ENCODE assay signal across 1 cellular context in genomic region chr17:19389386-19389785, GRCh38.
A peak's percentile ranks its signal among the peaks of the same experiment; 100 is the strongest.
TF ChIP-seq lines count a peak whose summit lies in the region.

No MANE protein-coding gene starts in this region.

TF ChIP-seq in A549, 52 proteins besides CTCF, POLR2A, EP300 and RAD21:
- TF ChIP-seq HDAC2 (IDR thresholded peaks at IDR 0.05) (no peak), POLR2AphosphoS2 (conservative IDR thresholded peaks at IDR 0.05; ENCODE audit: low read length) (no peak), FOSB (CRISPR knock-in tag; IDR thresholded peaks at IDR 0.05) (no peak), PHF8 (IDR thresholded peaks at IDR 0.05; ENCODE audit: borderline replicate concordance, low read depth) (peak; percentile 24; the same call in 1 of the 2 replicates), USF2 (IDR thresholded peaks at IDR 0.05) (no peak)
- TF ChIP-seq, protein P1, sequence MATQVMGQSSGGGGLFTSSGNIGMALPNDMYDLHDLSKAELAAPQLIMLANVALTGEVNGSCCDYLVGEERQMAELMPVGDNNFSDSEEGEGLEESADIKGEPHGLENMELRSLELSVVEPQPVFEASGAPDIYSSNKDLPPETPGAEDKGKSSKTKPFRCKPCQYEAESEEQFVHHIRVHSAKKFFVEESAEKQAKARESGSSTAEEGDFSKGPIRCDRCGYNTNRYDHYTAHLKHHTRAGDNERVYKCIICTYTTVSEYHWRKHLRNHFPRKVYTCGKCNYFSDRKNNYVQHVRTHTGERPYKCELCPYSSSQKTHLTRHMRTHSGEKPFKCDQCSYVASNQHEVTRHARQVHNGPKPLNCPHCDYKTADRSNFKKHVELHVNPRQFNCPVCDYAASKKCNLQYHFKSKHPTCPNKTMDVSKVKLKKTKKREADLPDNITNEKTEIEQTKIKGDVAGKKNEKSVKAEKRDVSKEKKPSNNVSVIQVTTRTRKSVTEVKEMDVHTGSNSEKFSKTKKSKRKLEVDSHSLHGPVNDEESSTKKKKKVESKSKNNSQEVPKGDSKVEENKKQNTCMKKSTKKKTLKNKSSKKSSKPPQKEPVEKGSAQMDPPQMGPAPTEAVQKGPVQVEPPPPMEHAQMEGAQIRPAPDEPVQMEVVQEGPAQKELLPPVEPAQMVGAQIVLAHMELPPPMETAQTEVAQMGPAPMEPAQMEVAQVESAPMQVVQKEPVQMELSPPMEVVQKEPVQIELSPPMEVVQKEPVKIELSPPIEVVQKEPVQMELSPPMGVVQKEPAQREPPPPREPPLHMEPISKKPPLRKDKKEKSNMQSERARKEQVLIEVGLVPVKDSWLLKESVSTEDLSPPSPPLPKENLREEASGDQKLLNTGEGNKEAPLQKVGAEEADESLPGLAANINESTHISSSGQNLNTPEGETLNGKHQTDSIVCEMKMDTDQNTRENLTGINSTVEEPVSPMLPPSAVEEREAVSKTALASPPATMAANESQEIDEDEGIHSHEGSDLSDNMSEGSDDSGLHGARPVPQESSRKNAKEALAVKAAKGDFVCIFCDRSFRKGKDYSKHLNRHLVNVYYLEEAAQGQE (IDR thresholded peaks at IDR 0.05): 0 out of 2 replicates have a peak, but pooled peaks have one; percentile 13
